In genomic region chr10:53432035-53432434, GRCh38 we compare ENCODE assay signal across 1 cellular context.
TF ChIP-seq lines count a peak whose summit lies in the region.

No MANE protein-coding gene starts in this region.

TF ChIP-seq in endothelial cell of umbilical vein, 7 proteins besides CTCF, POLR2A, EP300 and RAD21:
- TF ChIP-seq EZH2 (IDR thresholded peaks at IDR 0.05; ENCODE audit: borderline replicate concordance, low read depth, low read length, severe bottlenecking): no peak
- no peak for TF ChIP-seq GATA2 (IDR thresholded peaks at IDR 0.05; ENCODE audit: insufficient read depth, insufficient read length, low read depth, low read length)
- TF ChIP-seq FOS (IDR thresholded peaks at IDR 0.05; ENCODE audit: borderline replicate concordance, insufficient read depth, low read length): no peak
